Comparison of ENCODE assay signal across 32 cellular contexts in the genomic region with DNA sequence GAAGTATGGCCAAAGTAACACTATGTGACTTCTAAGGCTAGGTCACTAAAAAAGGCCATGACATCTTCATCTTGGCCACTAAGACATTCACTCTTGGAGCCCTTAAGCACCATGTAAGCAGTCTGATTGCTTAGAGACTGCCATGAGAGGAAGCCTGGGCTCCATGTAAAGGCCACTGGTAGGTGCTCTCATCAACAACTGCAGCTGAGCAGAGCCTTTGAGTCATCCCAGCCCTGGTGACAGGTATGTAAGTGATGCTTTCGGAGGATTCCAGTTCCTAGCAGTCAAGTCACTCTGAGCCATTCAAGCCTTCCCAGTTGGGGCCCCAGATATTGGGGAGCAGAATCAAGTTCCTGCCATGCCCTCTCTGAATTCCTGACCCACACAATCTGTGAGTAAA.
"Had no signal": no experiment of that assay in that cellular context is flagged by ENCODE, and none has a peak within 500 bp of the region (broad histone marks: within the 10 kb centered on the region; RNA-seq: fewer than 3 reads in every experiment).

No MANE protein-coding gene starts in this region.

- H3K4me1 ChIP-seq: colonic mucosa, parathyroid adenoma, psoas muscle had no signal

- H3K4me3 ChIP-seq: adrenal gland, cardiac muscle cell, colonic mucosa, dorsolateral prefrontal cortex, gastroesophageal sphincter, hepatocyte, psoas muscle, smooth muscle cell, transverse colon had no signal

- H3K36me3 ChIP-seq: adrenal gland, cardiac muscle cell, colonic mucosa, gastroesophageal sphincter, transverse colon had no signal

- H3K27me3 Mint-ChIP-seq: activated naive CD8-positive, alpha-beta T cell treated with anti-CD3 and anti-CD28 coated beads for 36 hours; brain; T-helper 17 cell had no signal

- H3K36me3 Mint-ChIP-seq: activated naive CD8-positive, alpha-beta T cell treated with anti-CD3 and anti-CD28 coated beads for 36 hours had no signal

- H3K27ac Mint-ChIP-seq: activated naive CD8-positive, alpha-beta T cell treated with anti-CD3 and anti-CD28 coated beads for 36 hours; brain; naive thymus-derived CD8-positive, alpha-beta T cell; T-helper 17 cell had no signal

- H3K4me3 Mint-ChIP-seq: activated naive CD8-positive, alpha-beta T cell treated with anti-CD3 and anti-CD28 coated beads for 36 hours; activated T-cell treated with anti-CD3 and anti-CD28 coated beads, Interleukin-2, amount 50 U/mL, for 4 hours; brain; naive thymus-derived CD8-positive, alpha-beta T cell; neural crest cell; T-helper 17 cell had no signal

- H3K27me3 ChIP-seq: adrenal gland, cardiac muscle cell, colonic mucosa, dorsolateral prefrontal cortex, gastroesophageal sphincter, hepatocyte, transverse colon had no signal

- H3K9me3 Mint-ChIP-seq: activated naive CD8-positive, alpha-beta T cell treated with anti-CD3 and anti-CD28 coated beads for 36 hours had no signal

- H3K9me3 ChIP-seq: adrenal gland, colonic mucosa, gastroesophageal sphincter, psoas muscle, transverse colon had no signal

- ATAC-seq: activated T-cell treated with anti-CD3 and anti-CD28 coated beads, Interleukin-2, amount 50 U/mL, for 4 hours; gastroesophageal sphincter; left colon; naive thymus-derived CD8-positive, alpha-beta T cell; psoas muscle; T-helper 17 cell had no signal

- H3K27ac ChIP-seq: adrenal gland, cardiac muscle cell, colonic mucosa, gastroesophageal sphincter, hepatocyte, parathyroid adenoma, psoas muscle, transverse colon had no signal

- DNase-seq: activated CD4-positive, alpha-beta T cell treated with anti-CD3 and anti-CD28 coated beads, Interleukin-2, amount 50 U/mL, for 1 hour; activated CD4-positive, CD25-positive, alpha-beta regulatory T cell treated with anti-CD3 and anti-CD28 coated beads, Interleukin-2, amount 50 U/mL, for 72 hours; activated CD8-positive, alpha-beta memory T cell treated with anti-CD3 and anti-CD28 coated beads, Interleukin-2, amount 50 U/mL, for 48 hours; activated naive CD4-positive, alpha-beta T cell; activated naive CD8-positive, alpha-beta T cell treated with anti-CD3 and anti-CD28 coated beads for 36 hours; activated T-cell treated with anti-CD3 and anti-CD28 coated beads, Interleukin-2, amount 50 U/mL, for 4 hours; adrenal gland; aorta; cerebellar nuclear complex; colonic mucosa; dorsolateral prefrontal cortex; effector memory CD4-positive, alpha-beta T cell; erythroblast; left colon; mammary epithelial cell; midbrain; naive thymus-derived CD8-positive, alpha-beta T cell; occipital lobe; psoas muscle; stimulated activated CD4-positive, alpha-beta T cell treated with anti-CD3 and anti-CD28 coated beads, Interleukin-1b, Interleukin-23, amount 100 ng/mL, for 48 hours; stimulated activated CD4-positive, alpha-beta T cell treated with anti-CD3 and anti-CD28 coated beads, Interleukin-4, amount 100 ng/mL, for 4 hours; stimulated activated naive CD4-positive, alpha-beta T cell; T-helper 17 cell; T1000; transverse colon had no signal

- H3K4me1 Mint-ChIP-seq: activated naive CD8-positive, alpha-beta T cell treated with anti-CD3 and anti-CD28 coated beads for 36 hours had no signal
